ENCODE assay signal across 7 cellular contexts in the genomic region with DNA sequence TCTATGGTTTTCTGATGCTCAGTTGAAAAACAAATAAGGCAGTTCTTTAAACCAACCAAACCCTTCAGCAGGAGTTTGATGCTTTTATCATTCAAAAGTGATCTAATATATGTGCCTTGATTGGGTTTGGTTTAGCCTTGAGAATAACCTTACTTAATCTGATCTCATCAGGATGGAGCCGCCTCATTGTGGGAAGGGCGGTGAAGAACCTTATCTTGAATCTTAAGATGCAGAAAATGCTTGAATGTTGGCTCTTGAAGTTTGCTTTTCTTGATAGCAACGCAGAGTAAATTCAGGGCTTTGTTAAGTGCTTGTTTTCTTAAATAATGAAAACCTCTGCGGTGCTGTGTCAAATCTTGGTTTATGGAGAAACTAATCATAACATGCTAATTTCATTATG.
DNase-seq lines count a peak whose midpoint lies in the region; ATAC-seq and TF ChIP-seq lines count a peak whose summit lies in the region.

No MANE protein-coding gene starts in this region.

- no peak for TF ChIP-seq POLR2A in spleen (IDR thresholded peaks at IDR 0.05)

- H3K79me1 ChIP-seq in H9 (ENCODE audit: insufficient read depth, low read depth, low read length, poor library complexity, severe bottlenecking): no peaks in the 10 kb centered on the region

- no peak overlapping the region for H3K14ac ChIP-seq in H9 (ENCODE audit: insufficient read depth, low read length)

- H2AK5ac ChIP-seq in H9 (ENCODE audit: insufficient read length, low read length): no peak overlapping the region

- no peak overlapping the region for H3K18ac ChIP-seq in H9 (ENCODE audit: insufficient read length, low read depth, low read length)

- POLR2A ChIA-PET in T-cell (lab: Charles Lee): interaction anchor here in 1 of 2 donors (1.1 kb wide), 1 partner anchor 12 kb away, joined by 4 read pairs; no protein-coding TSS in a partner anchor

- H2BK20ac ChIP-seq in H9 (ENCODE audit: low read depth, low read length, poor library complexity, severe bottlenecking): no peak overlapping the region

- H2BK12ac ChIP-seq in H9 (ENCODE audit: insufficient read length, low read depth, low read length): no peak overlapping the region

- no peak overlapping the region for H4K5ac ChIP-seq in H9 (ENCODE audit: insufficient read length, low read depth, low read length)

- ATAC-seq in T-cell (replicated peaks in 1 of 4) (no peak), GM18868 (IDR thresholded peaks at IDR 0.05; ENCODE audit: unreplicated experiment) (no peak)

- H4K91ac ChIP-seq in H9 (ENCODE audit: insufficient read length, low read depth, low read length): no peak overlapping the region

- H3K79me2 ChIP-seq in H9 (ENCODE audit: insufficient read depth, low read length): peaks cover 17% of the 10 kb centered on the region; the same call in 1 of the 2 replicates

- H3K27me3 Mint-ChIP-seq in H9 (ENCODE audit: low read depth) (no peaks in the 10 kb centered on the region), T-cell (no peaks in the 10 kb centered on the region)

- H3K23ac ChIP-seq in H9 (ENCODE audit: insufficient read length, low read depth, low read length): no peak overlapping the region

- H3K4me3 Mint-ChIP-seq in H9: peak overlapping the region; percentile 73 to 90
- H3K4me3 Mint-ChIP-seq in T-cell: peak overlapping the region; percentile 80 to 97 (median 90)

- H3K4ac ChIP-seq in H9 (ENCODE audit: low read depth, low read length): no peak overlapping the region

- no peaks in the 10 kb centered on the region for H3K27me3 ChIP-seq in H9 (ENCODE audit: insufficient read depth, low read length)
- no peaks in the 10 kb centered on the region for H3K27me3 ChIP-seq in spleen (replicated peaks in 1 of 7)

- CTCF ChIA-PET in T-cell (lab: Charles Lee): no interaction called here

- no peak overlapping the region for H2BK5ac ChIP-seq in H9 (ENCODE audit: insufficient read length, low read length)

- no peaks in the 10 kb centered on the region for H3K4me1 ChIP-seq in H9 (ENCODE audit: insufficient read depth, low read length)
- H3K4me1 ChIP-seq in spleen: peaks cover 0 to 47% (median 32%) of the 10 kb centered on the region in 6 donors

- no peaks in the 10 kb centered on the region for H3K9me3 Mint-ChIP-seq in H9
- H3K9me3 Mint-ChIP-seq in T-cell: no peaks in the 10 kb centered on the region

- peak overlapping the region; percentile 76 for H3K4me3 ChIP-seq in fibroblast of mammary gland (ENCODE audit: control insufficient read depth, low read depth, low read length)
- H3K4me3 ChIP-seq in spleen: peak overlapping the region in 7 of 8 donors; percentile 72 to 92 (median 78)

- no peaks in the 10 kb centered on the region for H4K20me1 ChIP-seq in H9 (ENCODE audit: control insufficient read depth, insufficient read depth, insufficient read length)

- no peaks in the 10 kb centered on the region for H3K36me3 ChIP-seq in spleen

- no peak overlapping the region for H3K56ac ChIP-seq in H9 (ENCODE audit: insufficient read length, low read depth, low read length)

- DNase-seq in H9 (no peak), T-cell (peak in 6 of 34 experiments; percentile 1 to 10 (median 4)), fibroblast of mammary gland (ENCODE audit: low read depth) (peak; percentile 40), spleen (no peak), mesenteric fat pad (ENCODE audit: low spot score) (no peak)
- no peak for DNase-seq in effector CD8-positive, alpha-beta T cell (lab: John Stamatoyannopoulos, UW)

- H2BK120ac ChIP-seq in H9 (ENCODE audit: low read depth, low read length, poor library complexity, severe bottlenecking): no peak overlapping the region

- peaks cover 0 to 8% (median 0%) of the 10 kb centered on the region in 3 experiments; a peak in 3 of 7 replicates for H3K36me3 Mint-ChIP-seq in H9 (ENCODE audit: insufficient read depth in 1 of 3, low read depth in 3 of 3)
- H3K36me3 Mint-ChIP-seq in T-cell: no peaks in the 10 kb centered on the region

- H3K23me2 ChIP-seq in H9 (ENCODE audit: insufficient read length, low read depth, low read length, poor library complexity, severe bottlenecking): peaks cover 15% of the 10 kb centered on the region

- H3K27ac ChIP-seq in H9 (ENCODE audit: insufficient read length, low read depth, low read length) (no peak overlapping the region), spleen (peak overlapping the region; percentile 91 to 100 (median 99))

- H4K8ac ChIP-seq in H9 (replicated peaks; ENCODE audit: insufficient read length, low read depth, low read length): no peak overlapping the region

- intact Hi-C loops in spleen (cut with DNase I; ENCODE audit: low total_unique reads): no loop called here

- H3K27ac Mint-ChIP-seq in H9 (no peak overlapping the region), T-cell (peak overlapping the region in 1 of 2 donors; percentile 51)

- no peaks in the 10 kb centered on the region for H3K9me3 ChIP-seq in H9 (ENCODE audit: control insufficient read depth, low read depth, low read length)
- H3K9me3 ChIP-seq in spleen: no peaks in the 10 kb centered on the region

- H3K4me2 ChIP-seq in H9 (ENCODE audit: insufficient read depth, insufficient read length, low read length): peak overlapping the region; percentile 92

- TF ChIP-seq CTCF in H9 (conservative IDR thresholded peaks at IDR 0.05) (no peak), fibroblast of mammary gland (conservative IDR thresholded peaks at IDR 0.05; ENCODE audit: control insufficient read depth, insufficient read depth, low read depth, low read length) (no peak), spleen (IDR thresholded peaks at IDR 0.05 in 8 of 11, conservative IDR thresholded peaks at IDR 0.05 in 3 of 11) (no peak)

- peak overlapping the region; percentile 63 for H3K9ac ChIP-seq in H9 (ENCODE audit: extremely low read depth, insufficient read length, low read length)

- no peak overlapping the region for H2AFZ ChIP-seq in H9 (ENCODE audit: low read length)

- H3K4me1 Mint-ChIP-seq in H9: peaks cover 35 to 38% of the 10 kb centered on the region in 2 experiments
- peaks cover 38 to 41% (median 40%) of the 10 kb centered on the region in 3 donors for H3K4me1 Mint-ChIP-seq in T-cell

- no peak overlapping the region for H2BK15ac ChIP-seq in H9 (ENCODE audit: low read depth, low read length)

- H3T11ph ChIP-seq in H9 (ENCODE audit: low read length): no peak overlapping the region

- no CpG with 5 or more reads among the region's 4 CpGs for WGBS in H9 (ENCODE audit: extremely low coverage, insufficient read length, low lambda C conversion rate)
- 35 to 51% (median 43%) methylated on average over 4 of the region's 4 CpGs for WGBS in spleen, 5 donors
